ENCODE assay signal across 8 cellular contexts in the genomic region with DNA sequence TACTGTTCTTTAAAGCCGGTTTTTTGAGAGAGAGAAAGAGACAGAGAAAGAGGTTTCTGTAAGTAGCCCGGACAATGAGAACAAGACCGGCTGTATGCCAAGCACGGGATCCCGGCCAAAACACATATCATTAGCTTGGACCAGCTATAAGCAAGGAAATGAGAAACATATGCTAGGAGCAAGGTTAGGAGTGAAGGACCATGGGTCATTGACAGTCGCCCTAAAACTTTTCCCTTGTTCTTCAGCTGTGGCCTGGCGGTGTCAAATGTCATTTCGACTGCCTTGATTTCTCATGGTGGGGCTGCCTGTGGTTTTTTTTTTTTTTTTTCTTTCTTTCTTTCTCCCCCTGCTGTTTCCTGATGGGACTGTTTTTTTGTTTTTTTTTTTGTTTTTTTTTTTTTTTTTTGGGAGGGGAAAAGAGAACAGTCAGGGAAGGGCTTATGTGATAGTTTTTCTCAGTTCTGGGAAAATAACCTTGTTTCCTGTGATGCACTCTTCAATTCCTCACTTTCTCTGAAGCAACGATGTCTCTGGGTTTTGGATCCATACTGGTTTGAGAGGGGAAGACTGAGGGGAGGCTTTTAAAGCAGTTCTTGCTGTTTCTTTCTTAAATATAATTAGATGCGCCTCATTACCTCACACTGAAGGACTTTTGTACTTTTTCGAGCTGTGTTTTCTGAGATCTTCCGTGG.
DNase-seq lines count a peak whose midpoint lies in the region; ATAC-seq and TF ChIP-seq lines count a peak whose summit lies in the region.

No MANE protein-coding gene starts in this region.

- peak; percentile 85 for DNase-seq in HS-5 (ENCODE audit: low read depth)
- DNase-seq in cardiac septum (ENCODE audit: low spot score): peak; percentile 82
- peak; percentile 93 for DNase-seq in skeletal muscle cell (ENCODE audit: low read depth)
- DNase-seq in stimulated activated CD4-positive, alpha-beta T cell treated with anti-CD3 and anti-CD28 coated beads, Interleukin-2, amount 100 ng/mL, for 48 hours: no peak
- no peak for DNase-seq in kidney glomerular epithelial cell (lab: John Stamatoyannopoulos, UW)
- DNase-seq in stimulated activated CD8-positive, alpha-beta memory T cell treated with anti-CD3 and anti-CD28 coated beads, Interleukin-4, amount 100 ng/mL, for 48 hours: no peak
- DNase-seq in UCSD-AML1 (lab: John Stamatoyannopoulos, UW; ENCODE audit: unreplicated experiment): no peak

- peak; percentile 90 for ATAC-seq in SK-N-SH treated with all-trans-retinoic acid at 6 μM for 48 hours

- intact Hi-C loops in cardiac septum (cut with DNase I): loop anchor here (5.0 to 10.0 kb wide), 4 partner anchors 45 to 340 kb away; no protein-coding TSS in a partner anchor

- no peak overlapping the region for H3K4me3 ChIP-seq in skeletal muscle cell (ENCODE audit: low read depth, low read length)

TF ChIP-seq in SK-N-SH treated with all-trans-retinoic acid at 6 μM for 48 hours, 23 proteins besides CTCF, POLR2A, EP300 and RAD21:
- peak; percentile 46 for TF ChIP-seq ISL1 (CRISPR knock-in tag; IDR thresholded peaks at IDR 0.05)
- no peak for TF ChIP-seq OSR1 (CRISPR knock-in tag; IDR thresholded peaks at IDR 0.05)
- peak; percentile 3; the same call in 1 of the 2 replicates for TF ChIP-seq CSDC2 (CRISPR knock-in tag; IDR thresholded peaks at IDR 0.05)
- peak; percentile 65; the same call in 1 of the 2 replicates for TF ChIP-seq TCF4 (CRISPR knock-in tag; IDR thresholded peaks at IDR 0.05; ENCODE audit: borderline replicate concordance)

Comparison
In these comparisons a context has a peak if more than half of its experiments do, and no peak if none do; other contexts are left out.
1. DNase-seq: peak in HS-5 (single experiment), cardiac septum (single experiment) and skeletal muscle cell (single experiment); none in stimulated activated CD4-positive, alpha-beta T cell treated with anti-CD3 and anti-CD28 coated beads, Interleukin-2, amount 100 ng/mL, for 48 hours (0 of 2), kidney glomerular epithelial cell (single experiment), stimulated activated CD8-positive, alpha-beta memory T cell treated with anti-CD3 and anti-CD28 coated beads, Interleukin-4, amount 100 ng/mL, for 48 hours (single experiment) and UCSD-AML1 (single experiment).